Comparison of ENCODE assay signal across 20 cellular contexts in genomic region chr6:98593676-98594075, GRCh38.
DNase-seq lines count a peak whose midpoint lies in the region; ATAC-seq, FAIRE-seq and TF ChIP-seq lines count a peak whose summit lies in the region.
"Had no signal": no experiment of that assay in that cellular context is flagged by ENCODE, and none has a peak within 500 bp of the region (broad histone marks: within the 10 kb centered on the region; RNA-seq: fewer than 3 reads in every experiment).

No MANE protein-coding gene starts in this region.

- FAIRE-seq in GM12878 (lab: Jason Lieb, UNC) (no peak), D721Med (lab: Jason Lieb, UNC) (no peak)
- FAIRE-seq: H54, HTR-8/SVneo, K562 had no signal

- DNase-seq in GM12878 (ENCODE audit: low read depth, low spot score) (no peak), OCI-M1 (lab: John Stamatoyannopoulos, UW) (no peak), D721Med (ENCODE audit: insufficient read length, low spot score) (no peak)
- DNase-seq: 8988T; CD8-positive, alpha-beta T cell; COR-L47; DMS79; GDM1; HCEC 1CT; IMR-90 had no signal

- CTCF ChIA-PET in GM12878 (lab: Yijun Ruan, JAX): no interaction called here

- BruUV-seq in GM12878 (replicated peaks; lab: Mats Ljungman, UMichigan): no TSS peak

- no peak overlapping the region for H3K4me2 ChIP-seq in GM12878 (ENCODE audit: control insufficient read depth, insufficient read depth)
- H3K4me2 ChIP-seq: BLaER1 treated with 17β-estradiol and CSF1 and Interleukin-3, amounts not matched to agents 10 nM and 100 nM had no signal

- H3K36me3 ChIP-seq in GM12878 (ENCODE audit: control insufficient read depth in 2 of 2, insufficient read depth in 2 of 2, low read length in 1 of 2): no peaks in the 10 kb centered on the region
- H3K36me3 ChIP-seq: BLaER1 treated with 17β-estradiol and CSF1 and Interleukin-3, amounts not matched to agents 10 nM and 100 nM had no signal

- H3K9me3 ChIP-seq in GM12878 (replicated peaks; ENCODE audit: control insufficient read depth, insufficient read depth, low read length): no peaks in the 10 kb centered on the region
- H3K9me3 ChIP-seq: BLaER1 treated with 17β-estradiol and CSF1 and Interleukin-3, amounts not matched to agents 10 nM and 100 nM had no signal

- H2AFZ ChIP-seq in GM12878 (ENCODE audit: control insufficient read depth, low read depth, low read length): no peak overlapping the region
- H2AFZ ChIP-seq: GM23338 had no signal

- TF ChIP-seq POLR2A in GM12878 (IDR thresholded peaks at IDR 0.05; ENCODE audit: low read depth, low read length): no peak

- no peak for TF ChIP-seq RAD21 in GM12878 (IDR thresholded peaks at IDR 0.05; ENCODE audit: insufficient read depth, low read depth, low read length)

- no peak overlapping the region for H3K9ac ChIP-seq in GM12878 (ENCODE audit: control insufficient read depth, insufficient read depth, low read length)
- H3K9ac ChIP-seq: BLaER1 treated with 17β-estradiol and CSF1 and Interleukin-3, amounts not matched to agents 10 nM and 100 nM had no signal

- no peak overlapping the region for H3K4me3 ChIP-seq in GM12878
- H3K4me3 ChIP-seq: BLaER1 treated with 17β-estradiol and CSF1 and Interleukin-3, amounts not matched to agents 10 nM and 100 nM; GM23338; K562 had no signal

- WGBS in GM12878 (ENCODE audit: insufficient coverage, insufficient replicate concordance, low lambda C conversion rate, missing lambda C conversion rate): 0% methylated on average over 2 of the region's 2 CpGs

- TF ChIP-seq EP300 in GM12878 (IDR thresholded peaks at IDR 0.05; ENCODE audit: borderline replicate concordance in 1 of 2, control insufficient read depth in 1 of 2, low read depth in 2 of 2, low read length in 2 of 2): no peak

- no peak for TF ChIP-seq CTCF in 22Rv1 (IDR thresholded peaks at IDR 0.05)
- no peak for TF ChIP-seq CTCF in GM12878 (IDR thresholded peaks at IDR 0.05 in 2 of 3, conservative IDR thresholded peaks at IDR 0.05 in 1 of 3; ENCODE audit: control insufficient read depth in 2 of 3, extremely low read depth in 1 of 3, insufficient read depth in 1 of 3, low read depth in 3 of 3, low read length in 3 of 3)
- TF ChIP-seq CTCF in D721Med (IDR thresholded peaks at IDR 0.05; ENCODE audit: insufficient read depth, missing control alignments): no peak

- in situ Hi-C loops in GM12878 (cut with MboI): no loop called here

- H3K27me3 ChIP-seq in GM12878 (replicated peaks in 1 of 2; ENCODE audit: control insufficient read depth in 2 of 2, insufficient read depth in 2 of 2, low read length in 1 of 2): no peaks in the 10 kb centered on the region
- H3K27me3 ChIP-seq: BLaER1 treated with 17β-estradiol and CSF1 and Interleukin-3, amounts not matched to agents 10 nM and 100 nM had no signal

- H3K4me1 ChIP-seq in GM12878 (ENCODE audit: control insufficient read depth, insufficient read depth, low read length): no peaks in the 10 kb centered on the region
- H3K4me1 ChIP-seq: BLaER1 treated with 17β-estradiol and CSF1 and Interleukin-3, amounts not matched to agents 10 nM and 100 nM had no signal

- POLR2A ChIA-PET in GM12878 (lab: Charles Lee): no interaction called here

- intact Hi-C loops in GM12878 (cut with micrococcal nuclease; ENCODE audit: unreplicated experiment): no loop called here

- H4K20me1 ChIP-seq in GM12878 (ENCODE audit: control insufficient read depth, insufficient read depth): no peaks in the 10 kb centered on the region
- H4K20me1 ChIP-seq: BLaER1 treated with 17β-estradiol and CSF1 and Interleukin-3, amounts not matched to agents 10 nM and 100 nM had no signal

- SMC1A ChIA-PET in GM12878 (lab: Charles Lee; ENCODE audit: uncharacterized antibody, unreplicated experiment): no interaction called here

- RAD21 ChIA-PET in GM12878 (lab: Charles Lee; ENCODE audit: unreplicated experiment): no interaction called here

- peak; percentile 47 for ATAC-seq in GM19351 (IDR thresholded peaks at IDR 0.05; ENCODE audit: unreplicated experiment)
- peak; percentile 68 for ATAC-seq in HG03442 (IDR thresholded peaks at IDR 0.05; ENCODE audit: unreplicated experiment)
- ATAC-seq in GM12878: no peak
- no peak for ATAC-seq in HG02973 (IDR thresholded peaks at IDR 0.05; ENCODE audit: unreplicated experiment)
- ATAC-seq in HG03175 (IDR thresholded peaks at IDR 0.05; ENCODE audit: unreplicated experiment): no peak
- ATAC-seq: CD8-positive, alpha-beta T cell; GM23338; K562 had no signal

- no peaks in the 10 kb centered on the region for H3K79me2 ChIP-seq in GM12878 (ENCODE audit: control insufficient read depth, insufficient read depth, low read length)

- H3K27ac ChIP-seq in 22Rv1 (peak overlapping the region; percentile 66), GM12878 (ENCODE audit: control insufficient read depth, insufficient read depth) (no peak overlapping the region)
- H3K27ac ChIP-seq: BLaER1 treated with 17β-estradiol and CSF1 and Interleukin-3, amounts not matched to agents 10 nM and 100 nM had no signal

TF ChIP-seq in GM12878, 131 proteins besides CTCF, POLR2A, EP300 and RAD21:
- TF ChIP-seq JUNB (IDR thresholded peaks at IDR 0.05) (peak; percentile 31), TARDBP (IDR thresholded peaks at IDR 0.05; ENCODE audit: borderline replicate concordance) (no peak), BHLHE40 (IDR thresholded peaks at IDR 0.05; ENCODE audit: borderline replicate concordance in 1 of 2, low read depth in 2 of 2, low read length in 1 of 2) (no peak)
TF ChIP-seq in GM12878: peak in this region for 1.

Comparison
In these comparisons a context has a peak if more than half of its experiments do, and no peak if none do; other contexts are left out.
1. ATAC-seq: peak in GM19351 (single experiment) and HG03442 (single experiment); none in GM12878 (single experiment), HG02973 (single experiment) and HG03175 (single experiment).